ENCODE assay signal across 11 cellular contexts in genomic region chr16:50884066-50884860, GRCh38.
DNase-seq lines count a peak whose midpoint lies in the region; ATAC-seq and TF ChIP-seq lines count a peak whose summit lies in the region.
"Had no signal": no experiment of that assay in that cellular context is flagged by ENCODE, and none has a peak within 500 bp of the region (broad histone marks: within the 10 kb centered on the region; RNA-seq: fewer than 3 reads in every experiment).

No MANE protein-coding gene starts in this region.

- no peaks in the 10 kb centered on the region for H4K20me1 ChIP-seq in OCI-LY3 (ENCODE audit: insufficient read depth, low read length)

- no peak overlapping the region for H3K4me3 ChIP-seq in OCI-LY3 (ENCODE audit: low read length)
- no peak overlapping the region for H3K4me3 ChIP-seq in epithelial cell of proximal tubule (ENCODE audit: low read depth, low read length)

- no peak for ATAC-seq in activated CD8-positive, alpha-beta memory T cell treated with anti-CD3 and anti-CD28 coated beads, Interleukin-2, amount 10 ng/mL, durations not matched to agents 7 days and 5 days
- ATAC-seq in GM18520 (IDR thresholded peaks at IDR 0.05; ENCODE audit: unreplicated experiment), result no peak

- no peak overlapping the region for H3K27ac ChIP-seq in OCI-LY3 (ENCODE audit: low read length)
- H3K27ac ChIP-seq: VCaP had no signal

- no peaks in the 10 kb centered on the region for H3K27me3 ChIP-seq in OCI-LY3 (ENCODE audit: low read depth, low read length)

- no peak overlapping the region for H3K9ac ChIP-seq in OCI-LY3 (ENCODE audit: low read length)

- no peaks in the 10 kb centered on the region for H3K36me3 ChIP-seq in OCI-LY3 (replicated peaks; ENCODE audit: low read depth, low read length)

- no peaks in the 10 kb centered on the region for H3K79me2 ChIP-seq in OCI-LY3 (ENCODE audit: low read length)

- H3K4me1 Mint-ChIP-seq in activated CD8-positive, alpha-beta memory T cell treated with anti-CD3 and anti-CD28 coated beads, Interleukin-2, amount 10 ng/mL, durations not matched to agents 7 days and 5 days, result no peaks in the 10 kb centered on the region

- no peak overlapping the region for H3K27ac Mint-ChIP-seq in activated CD8-positive, alpha-beta memory T cell treated with anti-CD3 and anti-CD28 coated beads, Interleukin-2, amount 10 ng/mL, durations not matched to agents 7 days and 5 days

- no peak overlapping the region for H2AFZ ChIP-seq in OCI-LY3 (ENCODE audit: low read depth, low read length)

- TF ChIP-seq CTCF in OCI-LY3 (IDR thresholded peaks at IDR 0.05; ENCODE audit: low read depth, low read length) (peak; percentile 47), epithelial cell of proximal tubule (conservative IDR thresholded peaks at IDR 0.05; ENCODE audit: low read depth, low read length) (peak; percentile 45)

- H3K4me1 ChIP-seq in OCI-LY3 (ENCODE audit: low read length), result no peaks in the 10 kb centered on the region

- no peak overlapping the region for H3K4me3 Mint-ChIP-seq in activated CD8-positive, alpha-beta memory T cell treated with anti-CD3 and anti-CD28 coated beads, Interleukin-2, amount 10 ng/mL, durations not matched to agents 7 days and 5 days

- peak; percentile 21 for DNase-seq in activated CD8-positive, alpha-beta memory T cell treated with anti-CD3 and anti-CD28 coated beads, Interleukin-2, amount 50 U/mL, for 4 hours
- no peak for DNase-seq in activated CD8-positive, alpha-beta memory T cell treated with anti-CD3 and anti-CD28 coated beads, Interleukin-2, amount 10 ng/mL, durations not matched to agents 7 days and 5 days
- no peak for DNase-seq in epithelial cell of proximal tubule (ENCODE audit: low read depth)
- peak; percentile 4 to 21 for DNase-seq in stimulated activated CD8-positive, alpha-beta memory T cell treated with anti-CD3 and anti-CD28 coated beads, Interleukin-2, amount 100 ng/mL, for 48 hours (ENCODE audit: low read depth in 2 of 2)
- no peak for DNase-seq in MV-4-11 (lab: John Stamatoyannopoulos, UW)
- no peak for DNase-seq in RKO (ENCODE audit: low spot score)
- DNase-seq: effector CD8-positive, alpha-beta T cell; NCI-H1417 treated with DMSO at 0.1 percent for 48 hours had no signal

- CTCF ChIA-PET in activated CD8-positive, alpha-beta memory T cell treated with anti-CD3 and anti-CD28 coated beads, Interleukin-2, amount 10 ng/mL, durations not matched to agents 7 days and 5 days (lab: Charles Lee), result interaction anchor here (1.0 to 1.5 kb wide), 2 partner anchors 9 to 16 kb away, joined by 4 read pairs; no protein-coding TSS in a partner anchor

- H3K9me3 ChIP-seq in OCI-LY3 (ENCODE audit: insufficient read depth, low read length), result no peaks in the 10 kb centered on the region

- H3K9me3 Mint-ChIP-seq in activated CD8-positive, alpha-beta memory T cell treated with anti-CD3 and anti-CD28 coated beads, Interleukin-2, amount 10 ng/mL, durations not matched to agents 7 days and 5 days (ENCODE audit: low read depth), result peaks cover 2% of the 10 kb centered on the region

- H3K4me2 ChIP-seq in OCI-LY3 (ENCODE audit: low read length), result no peak overlapping the region

- no peaks in the 10 kb centered on the region for H3K36me3 Mint-ChIP-seq in activated CD8-positive, alpha-beta memory T cell treated with anti-CD3 and anti-CD28 coated beads, Interleukin-2, amount 10 ng/mL, durations not matched to agents 7 days and 5 days

- H3K27me3 Mint-ChIP-seq in activated CD8-positive, alpha-beta memory T cell treated with anti-CD3 and anti-CD28 coated beads, Interleukin-2, amount 10 ng/mL, durations not matched to agents 7 days and 5 days, result no peaks in the 10 kb centered on the region

Comparison
In these comparisons a context has a peak if more than half of its experiments do, and no peak if none do; other contexts are left out.
1. DNase-seq: peak in activated CD8-positive, alpha-beta memory T cell treated with anti-CD3 and anti-CD28 coated beads, Interleukin-2, amount 50 U/mL, for 4 hours (single experiment) and stimulated activated CD8-positive, alpha-beta memory T cell treated with anti-CD3 and anti-CD28 coated beads, Interleukin-2, amount 100 ng/mL, for 48 hours (2 of 2); none in activated CD8-positive, alpha-beta memory T cell treated with anti-CD3 and anti-CD28 coated beads, Interleukin-2, amount 10 ng/mL, durations not matched to agents 7 days and 5 days (single experiment), epithelial cell of proximal tubule (single experiment), MV-4-11 (single experiment) and RKO (single experiment).